In the genomic region with DNA sequence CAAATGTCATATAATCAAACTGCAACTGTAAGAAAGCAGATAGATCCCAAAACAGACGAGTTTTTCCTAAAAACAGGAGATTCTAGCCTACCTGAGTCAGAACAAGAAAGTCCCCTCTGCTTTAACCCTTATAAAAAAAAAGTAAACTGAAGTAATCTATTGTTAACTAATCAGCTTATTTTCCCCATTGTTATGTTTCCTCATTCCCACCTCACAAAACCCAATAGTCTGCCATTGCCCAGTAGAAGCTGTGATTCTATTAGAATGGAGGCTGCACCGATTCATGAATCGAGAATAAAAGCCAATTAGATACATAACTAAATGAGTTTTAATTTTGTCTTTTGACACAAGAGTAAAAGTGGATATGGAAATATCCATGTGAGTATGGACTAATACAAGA, we compare ENCODE assay signal across 15 cellular contexts.
DNase-seq lines count a peak whose midpoint lies in the region; ATAC-seq and TF ChIP-seq lines count a peak whose summit lies in the region.
"Had no signal": no experiment of that assay in that cellular context is flagged by ENCODE, and none has a peak within 500 bp of the region (broad histone marks: within the 10 kb centered on the region; RNA-seq: fewer than 3 reads in every experiment).

No MANE protein-coding gene starts in this region.

- H3K36me3 ChIP-seq in cardiac muscle cell (no peaks in the 10 kb centered on the region), heart left ventricle (no peaks in the 10 kb centered on the region), mesendoderm (ENCODE audit: control insufficient read depth, insufficient read depth, low read length) (no peaks in the 10 kb centered on the region)
- H3K36me3 ChIP-seq: BLaER1 had no signal

- H3K4me3 Mint-ChIP-seq in WTC11 = no peak overlapping the region
- H3K4me3 Mint-ChIP-seq: CD8-positive, alpha-beta T cell had no signal

- H3K27ac Mint-ChIP-seq in WTC11 = peak overlapping the region; percentile 33; the same call in 1 of the 2 replicates
- H3K27ac Mint-ChIP-seq: CD8-positive, alpha-beta T cell had no signal

- no peak overlapping the region for H3K9ac ChIP-seq in mesendoderm (ENCODE audit: low read length)
- H3K9ac ChIP-seq: BLaER1, KMS-11 had no signal

- CTCF ChIA-PET in WTC11 (lab: Charles Lee) = interaction anchor here (1.0 to 1.2 kb wide), 2 partner anchors 40 to 44 kb away, joined by 3 to 4 read pairs; no protein-coding TSS in a partner anchor

- no peaks in the 10 kb centered on the region for H3K9me3 Mint-ChIP-seq in WTC11
- H3K9me3 Mint-ChIP-seq: CD8-positive, alpha-beta T cell had no signal

- no peak for TF ChIP-seq CTCF in cardiac muscle cell (IDR thresholded peaks at IDR 0.05; ENCODE audit: low read depth, low read length)
- no peak for TF ChIP-seq CTCF in heart left ventricle (IDR thresholded peaks at IDR 0.05)
- TF ChIP-seq CTCF in WTC11 (IDR thresholded peaks at IDR 0.05) = no peak

- H3K4me1 ChIP-seq in cardiac muscle cell (ENCODE audit: low read depth) (peaks cover 63% of the 10 kb centered on the region), heart left ventricle (peaks cover 15 to 83% (median 68%) of the 10 kb centered on the region in 12 donors), mesendoderm (ENCODE audit: control insufficient read depth, low read depth, low read length) (peaks cover 13% of the 10 kb centered on the region)

- H4K8ac ChIP-seq in mesendoderm (ENCODE audit: low read depth, low read length) = no peak overlapping the region

- DNase-seq in cardiac muscle cell (ENCODE audit: low read depth in 1 of 2, low spot score in 1 of 2) = no peak
- no peak for DNase-seq in heart left ventricle
- no peak for DNase-seq in WTC11 (ENCODE audit: low spot score)
- no peak for DNase-seq in mesendoderm
- no peak for DNase-seq in NCI-H1694 (lab: John Stamatoyannopoulos, UW)
- DNase-seq in NOMO-1 treated with DMSO at 0.1 percent for 48 hours (lab: John Stamatoyannopoulos, UW; ENCODE audit: unreplicated experiment) = no peak
- no peak for DNase-seq in NCI-H2196 treated with DMSO at 0.1 percent for 48 hours (lab: John Stamatoyannopoulos, UW; ENCODE audit: unreplicated experiment)
- no peak for DNase-seq in NCI-H2107 (lab: John Stamatoyannopoulos, UW)
- DNase-seq: CD8-positive, alpha-beta T cell; NCI-H1436 treated with DMSO at 0.1 percent for 48 hours; NCI-H2081; NCI-H345; NCI-H526 had no signal

- H3K9me3 ChIP-seq in cardiac muscle cell (ENCODE audit: low read depth) (no peaks in the 10 kb centered on the region), heart left ventricle (no peaks in the 10 kb centered on the region)
- H3K9me3 ChIP-seq: BLaER1 had no signal

- H2AK5ac ChIP-seq in mesendoderm (ENCODE audit: low read length) = no peak overlapping the region

- H3K4me1 Mint-ChIP-seq in WTC11 = peaks cover 42% of the 10 kb centered on the region

- TF ChIP-seq POLR2A in heart left ventricle (IDR thresholded peaks at IDR 0.05) = no peak

- no peaks in the 10 kb centered on the region for H3K36me3 Mint-ChIP-seq in WTC11

- H3K4me3 ChIP-seq in cardiac muscle cell (no peak overlapping the region), heart left ventricle (no peak overlapping the region), mesendoderm (ENCODE audit: low read length) (no peak overlapping the region)
- H3K4me3 ChIP-seq: BLaER1 had no signal

- no peak overlapping the region for H3K4me2 ChIP-seq in mesendoderm (ENCODE audit: low read length)
- H3K4me2 ChIP-seq: BLaER1, KMS-11 had no signal

- no peak overlapping the region for H4K5ac ChIP-seq in mesendoderm (ENCODE audit: low read length)

- no peak overlapping the region for H2BK15ac ChIP-seq in mesendoderm (replicated peaks; ENCODE audit: low read depth)

- no peak overlapping the region for H3K56ac ChIP-seq in mesendoderm (ENCODE audit: low read length)

- H3K4ac ChIP-seq in mesendoderm (ENCODE audit: low read depth, low read length) = no peak overlapping the region

- H3K18ac ChIP-seq in mesendoderm (ENCODE audit: low read length) = no peak overlapping the region

- H3K27ac ChIP-seq in cardiac muscle cell (peak overlapping the region; percentile 55), heart left ventricle (no peak overlapping the region), mesendoderm (ENCODE audit: low read depth, low read length) (peak overlapping the region; percentile 47)
- H3K27ac ChIP-seq: BLaER1, KMS-11 had no signal

- no peaks in the 10 kb centered on the region for H3K27me3 Mint-ChIP-seq in WTC11 (ENCODE audit: low read depth)

- 82 to 87% (median 84%) methylated on average over 3 of the region's 3 CpGs for WGBS in heart left ventricle, 4 donors
- WGBS in mesendoderm (ENCODE audit: extremely low coverage, insufficient coverage, low lambda C conversion rate) = no CpG with 5 or more reads among the region's 3 CpGs

- H2BK120ac ChIP-seq in mesendoderm (ENCODE audit: low read depth, low read length) = no peak overlapping the region

- peaks cover 13% of the 10 kb centered on the region for H3K79me1 ChIP-seq in mesendoderm (ENCODE audit: low read length)

- ATAC-seq in heart left ventricle (no peak), WTC11 (no peak)
- ATAC-seq: CD8-positive, alpha-beta T cell had no signal

- H2BK5ac ChIP-seq in mesendoderm (ENCODE audit: low read length) = no peak overlapping the region

- H3K27me3 ChIP-seq in cardiac muscle cell (no peaks in the 10 kb centered on the region), heart left ventricle (no peaks in the 10 kb centered on the region), mesendoderm (ENCODE audit: insufficient read depth, low read length, poor library complexity) (no peaks in the 10 kb centered on the region)
- H3K27me3 ChIP-seq: BLaER1 had no signal

- H3K23ac ChIP-seq in mesendoderm (ENCODE audit: low read length) = no peak overlapping the region

- intact Hi-C loops in heart left ventricle (cut with DNase I) = no loop called here

- H3K79me2 ChIP-seq in mesendoderm (ENCODE audit: control insufficient read depth, insufficient read depth, low read length) = peaks cover 50% of the 10 kb centered on the region

- POLR2A ChIA-PET in WTC11 (lab: Charles Lee) = no interaction called here

TF ChIP-seq in WTC11, 78 proteins besides CTCF, POLR2A, EP300 and RAD21:
- no peak for TF ChIP-seq CBFB (CRISPR knock-in tag; IDR thresholded peaks at IDR 0.05; ENCODE audit: low read depth)
- TF ChIP-seq, protein P1, sequence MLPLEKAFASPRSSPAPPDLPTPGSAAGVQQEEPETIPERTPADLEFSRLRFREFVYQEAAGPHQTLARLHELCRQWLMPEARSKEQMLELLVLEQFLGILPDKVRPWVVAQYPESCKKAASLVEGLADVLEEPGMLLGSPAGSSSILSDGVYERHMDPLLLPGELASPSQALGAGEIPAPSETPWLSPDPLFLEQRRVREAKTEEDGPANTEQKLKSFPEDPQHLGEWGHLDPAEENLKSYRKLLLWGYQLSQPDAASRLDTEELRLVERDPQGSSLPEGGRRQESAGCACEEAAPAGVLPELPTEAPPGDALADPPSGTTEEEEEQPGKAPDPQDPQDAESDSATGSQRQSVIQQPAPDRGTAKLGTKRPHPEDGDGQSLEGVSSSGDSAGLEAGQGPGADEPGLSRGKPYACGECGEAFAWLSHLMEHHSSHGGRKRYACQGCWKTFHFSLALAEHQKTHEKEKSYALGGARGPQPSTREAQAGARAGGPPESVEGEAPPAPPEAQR (CRISPR knock-in tag; IDR thresholded peaks at IDR 0.05) = no peak
- TF ChIP-seq, protein P2, sequence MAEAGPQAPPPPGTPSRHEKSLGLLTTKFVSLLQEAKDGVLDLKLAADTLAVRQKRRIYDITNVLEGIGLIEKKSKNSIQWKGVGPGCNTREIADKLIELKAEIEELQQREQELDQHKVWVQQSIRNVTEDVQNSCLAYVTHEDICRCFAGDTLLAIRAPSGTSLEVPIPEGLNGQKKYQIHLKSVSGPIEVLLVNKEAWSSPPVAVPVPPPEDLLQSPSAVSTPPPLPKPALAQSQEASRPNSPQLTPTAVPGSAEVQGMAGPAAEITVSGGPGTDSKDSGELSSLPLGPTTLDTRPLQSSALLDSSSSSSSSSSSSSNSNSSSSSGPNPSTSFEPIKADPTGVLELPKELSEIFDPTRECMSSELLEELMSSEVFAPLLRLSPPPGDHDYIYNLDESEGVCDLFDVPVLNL (CRISPR knock-in tag; IDR thresholded peaks at IDR 0.05; ENCODE audit: borderline replicate concordance, low read depth) = no peak
- no peak for TF ChIP-seq ZBTB21 (CRISPR knock-in tag; IDR thresholded peaks at IDR 0.05; ENCODE audit: borderline replicate concordance)
- TF ChIP-seq GABPB1 (CRISPR knock-in tag; IDR thresholded peaks at IDR 0.05) = no peak
- TF ChIP-seq ZNF138 (CRISPR knock-in tag; conservative IDR thresholded peaks at IDR 0.05) = no peak
- TF ChIP-seq SMAD4 (CRISPR knock-in tag; IDR thresholded peaks at IDR 0.05) = no peak
- TF ChIP-seq NFYB (CRISPR knock-in tag; conservative IDR thresholded peaks at IDR 0.05; ENCODE audit: low read depth) = no peak

Comparison
In these comparisons a context has a peak if more than half of its experiments do, and no peak if none do; other contexts are left out.
1. H3K27ac ChIP-seq: peak in cardiac muscle cell (single experiment) and mesendoderm (single experiment); none in heart left ventricle (0 of 12).